ENCODE assay signal across 1 cellular context in genomic region chr12:32151552-32151951, GRCh38.
TF ChIP-seq lines count a peak whose summit lies in the region.

No MANE protein-coding gene starts in this region.

TF ChIP-seq in GM23338, 12 proteins besides CTCF, POLR2A, EP300 and RAD21 (continued from another document):
- TF ChIP-seq ZNF462 (CRISPR knock-in tag; IDR thresholded peaks at IDR 0.05) (no peak), ZNF331 (CRISPR knock-in tag; IDR thresholded peaks at IDR 0.05; ENCODE audit: low read depth) (no peak), STAT1 (IDR thresholded peaks at IDR 0.05; ENCODE audit: unreplicated experiment) (no peak)
